14 cellular contexts compared by ENCODE assay signal in the genomic region with DNA sequence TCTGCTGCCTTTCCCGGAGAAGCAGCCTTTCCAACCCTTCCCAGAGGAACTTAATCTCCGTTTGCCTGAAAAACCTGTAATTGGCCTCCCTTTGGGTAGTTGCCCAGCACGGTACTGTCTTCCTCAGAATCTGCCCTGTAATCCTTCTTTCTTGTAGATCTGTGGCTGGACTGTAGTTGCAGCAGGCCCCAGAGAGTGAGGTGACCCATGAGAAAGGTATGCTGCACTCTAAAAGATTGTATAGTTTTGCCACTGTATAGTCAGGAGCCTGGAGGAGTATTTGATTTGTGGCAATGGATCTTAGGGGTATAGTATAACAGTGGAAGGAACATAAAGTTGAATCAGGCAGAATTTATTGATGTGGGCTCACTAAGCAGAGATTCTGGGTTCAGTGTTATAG. TPM values are rescaled to one million over a fixed set of nuclear protein-coding genes. Genes with fewer than 3 reads are reported as not detected.
DNase-seq lines count a peak whose midpoint lies in the region; ATAC-seq and TF ChIP-seq lines count a peak whose summit lies in the region.
"Had no signal": no experiment of that assay in that cellular context is flagged by ENCODE, and none has a peak within 500 bp of the region (broad histone marks: within the 10 kb centered on the region; RNA-seq: fewer than 3 reads in every experiment).

No MANE protein-coding gene starts in this region.

- H3K9me3 ChIP-seq in HUES64 (ENCODE audit: insufficient read depth, low read depth, low read length) (no peaks in the 10 kb centered on the region), left lung (no peaks in the 10 kb centered on the region), thyroid gland (no peaks in the 10 kb centered on the region)
- H3K9me3 ChIP-seq: heart right ventricle had no signal

- peak overlapping the region; percentile 8; the same call in 1 of the 2 replicates for H3K9ac ChIP-seq in HUES64 (ENCODE audit: low read depth, low read length)

- H3K9me3 Mint-ChIP-seq in brain, result peaks cover 0 to 52% (median 14%) of the 10 kb centered on the region in 5 experiments
- H3K9me3 Mint-ChIP-seq: central memory CD8-positive, alpha-beta T cell had no signal

- peaks cover 15% of the 10 kb centered on the region; the same call in 1 of the 2 replicates for H3K4me1 ChIP-seq in HUES64 (ENCODE audit: insufficient read depth, low read length)
- peaks cover 0 to 10% of the 10 kb centered on the region in 2 donors for H3K4me1 ChIP-seq in left lung
- peaks cover 4 to 18% of the 10 kb centered on the region in 2 donors for H3K4me1 ChIP-seq in thyroid gland

- peak overlapping the region in 1 of 5 experiments; percentile 34 for H3K4me3 Mint-ChIP-seq in brain
- H3K4me3 Mint-ChIP-seq: central memory CD8-positive, alpha-beta T cell had no signal

- WGBS in HUES64, result 89% methylated on average over 3 of the region's 3 CpGs
- 73 to 82% methylated on average over 3 of the region's 3 CpGs for WGBS in thyroid gland, 2 donors

- DNase-seq in AG08395 (ENCODE audit: low spot score), result peak; percentile 75
- DNase-seq in left lung, result no peak
- DNase-seq in DMS153 treated with DMSO at 0.1 percent for 48 hours (lab: John Stamatoyannopoulos, UW; ENCODE audit: unreplicated experiment), result no peak
- DNase-seq in thyroid gland, result no peak
- DNase-seq: activated CD8-positive, alpha-beta memory T cell treated with anti-CD3 and anti-CD28 coated beads, Interleukin-2, amount 50 U/mL, for 48 hours; heart right ventricle; NCI-H1436; stimulated activated CD4-positive, alpha-beta T cell treated with anti-CD3 and anti-CD28 coated beads, Interleukin-12 subunit alpha, Interleukin-12 subunit beta, amount 100 ng/mL, for 4 hours had no signal

- peaks cover 95% of the 10 kb centered on the region for H3K36me3 Mint-ChIP-seq in brain

- peak overlapping the region; percentile 12 to 86 (median 75) for H3K27ac Mint-ChIP-seq in brain

- intact Hi-C loops in left lung (cut with DNase I), result no loop called here
- intact Hi-C loops in thyroid gland (cut with DNase I), result no loop called here

- H3K36me3 ChIP-seq in HUES64 (ENCODE audit: insufficient read depth, low read length) (peaks cover 5% of the 10 kb centered on the region; the same call in 1 of the 2 replicates), left lung (no peaks in the 10 kb centered on the region), thyroid gland (no peaks in the 10 kb centered on the region)

- ATAC-seq in left lung (peak; percentile 60), GM21526 (IDR thresholded peaks at IDR 0.05; ENCODE audit: low FRiP score, unreplicated experiment) (no peak), esophagus mucosa (no peak)

- H3K4me3 ChIP-seq in HUES64 (ENCODE audit: low read length) (no peak overlapping the region), left lung (no peak overlapping the region), thyroid gland (replicated peaks in 1 of 3) (no peak overlapping the region)
- H3K4me3 ChIP-seq: heart right ventricle had no signal

- TF ChIP-seq CTCF in brain (conservative IDR thresholded peaks at IDR 0.05) (no peak), left lung (IDR thresholded peaks at IDR 0.05) (no peak), thyroid gland (IDR thresholded peaks at IDR 0.05) (no peak)

- H3K27me3 ChIP-seq in HUES64 (ENCODE audit: insufficient read depth, low read length) (no peaks in the 10 kb centered on the region), left lung (no peaks in the 10 kb centered on the region), thyroid gland (no peaks in the 10 kb centered on the region)
- H3K27me3 ChIP-seq: heart right ventricle had no signal

- no peak for TF ChIP-seq POLR2A in thyroid gland (IDR thresholded peaks at IDR 0.05)

- H3K27ac ChIP-seq in HUES64 (ENCODE audit: low read depth, low read length) (peak overlapping the region; percentile 55; the same call in 1 of the 2 replicates), left lung (no peak overlapping the region), thyroid gland (no peak overlapping the region)
- H3K27ac ChIP-seq: C4-2B, heart right ventricle had no signal

- H3K27me3 Mint-ChIP-seq in brain, result no peaks in the 10 kb centered on the region
- H3K27me3 Mint-ChIP-seq: central memory CD8-positive, alpha-beta T cell had no signal

- peaks cover 48% of the 10 kb centered on the region for H3K4me1 Mint-ChIP-seq in brain

RNA-seq across cellular contexts. Expression of a gene that starts 11.8 kb away (rescaled TPM):
- 70.9 TPM for polyA plus RNA-seq in HUES64 (2013, experiment 1 of 2)
- polyA plus RNA-seq in HUES64 (2013, experiment 2 of 2), result 69.9 TPM
- 98.1 TPM for polyA plus RNA-seq in brain (ENCODE audit: insufficient read depth, low read depth, low replicate concordance)
- 10 to 100 TPM; 56.1 to 71.6 TPM for total RNA-seq in left lung
- total RNA-seq in esophagus mucosa, result 37.2 TPM
- total RNA-seq in thyroid gland, result 100 to 1,000 TPM in 2 of 4 donors, 10 to 100 TPM in 2; 91.9 to 126 (median 103) TPM
